In the genomic region with DNA sequence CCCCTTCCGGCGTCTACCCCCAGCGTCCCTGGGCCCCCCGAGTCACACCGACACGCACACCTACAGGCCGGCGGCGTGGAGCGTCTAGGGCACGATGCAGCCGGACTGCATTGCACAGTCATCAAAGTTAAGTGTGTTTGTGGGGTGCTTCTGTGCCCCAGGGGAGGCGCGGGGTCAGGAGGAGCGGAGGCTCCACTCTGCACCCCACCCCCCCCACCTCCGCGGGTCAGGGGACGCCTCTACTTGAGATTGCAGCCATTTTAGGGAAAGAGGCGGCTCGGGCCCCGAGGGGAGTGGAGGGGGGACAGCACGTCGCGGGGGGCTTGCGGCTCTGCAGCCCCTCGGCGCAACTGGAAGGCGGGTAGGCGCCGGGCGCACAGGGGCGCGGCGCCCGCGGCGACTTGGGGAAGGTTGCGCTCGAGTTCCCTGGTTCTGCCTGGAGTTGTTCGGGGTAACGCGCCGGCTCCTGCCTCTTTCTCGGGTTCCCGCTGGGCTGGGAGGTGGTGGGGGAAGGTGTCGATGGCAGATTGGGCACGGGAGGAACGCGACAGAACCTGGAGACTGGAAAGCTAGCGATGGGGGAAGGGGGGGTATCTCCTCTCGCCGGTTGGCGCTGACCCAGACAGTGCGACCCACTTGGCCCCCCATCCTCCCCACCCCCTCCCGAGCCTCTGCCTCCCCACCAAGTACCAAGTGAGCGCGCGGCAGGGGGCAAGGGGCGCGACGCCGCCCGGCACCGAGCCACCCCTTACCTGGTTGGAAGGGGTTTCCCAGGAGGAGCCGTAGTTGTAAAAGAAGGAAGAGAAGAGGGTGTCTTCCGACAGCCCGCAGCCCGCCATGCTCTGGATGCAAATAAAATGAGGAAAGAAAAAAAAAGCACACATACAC, we compare ENCODE assay signal across 8 cellular contexts.
DNase-seq lines count a peak whose midpoint lies in the region; TF ChIP-seq lines count a peak whose summit lies in the region.

No MANE protein-coding gene starts in this region.

- no peaks in the 10 kb centered on the region for H3K9me3 Mint-ChIP-seq in activated CD4-positive, alpha-beta T cell treated with anti-CD3 and anti-CD28 coated beads, Interleukin-2, amount 10 ng/mL, durations not matched to agents 24 days and 14 days
- no peaks in the 10 kb centered on the region for H3K9me3 Mint-ChIP-seq in activated CD4-positive, alpha-beta T cell treated with anti-CD3 and anti-CD28 coated beads, Interleukin-2, amount 10 ng/mL, durations not matched to agents 7 days and 5 days

- POLR2A ChIA-PET in activated CD4-positive, alpha-beta T cell treated with anti-CD3 and anti-CD28 coated beads, Interleukin-2, amount 10 ng/mL, durations not matched to agents 7 days and 5 days (lab: Charles Lee): no interaction called here

- intact Hi-C loops in activated CD4-positive, alpha-beta T cell treated with anti-CD3 and anti-CD28 coated beads, Interleukin-2, amount 10 ng/mL, durations not matched to agents 24 days and 14 days (cut with micrococcal nuclease): loop anchor here (2.0 to 10.0 kb wide), 5 partner anchors 83 to 1140 kb away; partner anchors contain the start of genes DHX15 and SEPSECS

- peak; percentile 63 for DNase-seq in activated CD4-positive, alpha-beta T cell treated with anti-CD3 and anti-CD28 coated beads, Interleukin-2, amount 10 ng/mL, durations not matched to agents 24 days and 14 days
- DNase-seq in activated CD4-positive, alpha-beta T cell treated with anti-CD3 and anti-CD28 coated beads, Interleukin-2, amount 50 U/mL, for 4 hours: no peak
- DNase-seq in activated CD4-positive, alpha-beta T cell treated with anti-CD3 and anti-CD28 coated beads, Interleukin-2, amount 10 ng/mL, durations not matched to agents 7 days and 5 days: no peak
- DNase-seq in fibroblast of mammary gland (ENCODE audit: low read depth): no peak
- peak; percentile 14 for DNase-seq in occipital lobe (lab: John Stamatoyannopoulos, UW)
- DNase-seq in A172 (ENCODE audit: low spot score): no peak
- no peak for DNase-seq in HT-29 (ENCODE audit: low spot score)
- DNase-seq in NCI-H2196 (lab: John Stamatoyannopoulos, UW; ENCODE audit: unreplicated experiment): no peak

- peak overlapping the region; percentile 46 for H3K4me3 ChIP-seq in fibroblast of mammary gland (ENCODE audit: control insufficient read depth, low read depth, low read length)

- CTCF ChIA-PET in activated CD4-positive, alpha-beta T cell treated with anti-CD3 and anti-CD28 coated beads, Interleukin-2, amount 10 ng/mL, durations not matched to agents 7 days and 5 days (lab: Charles Lee): no interaction called here

- no peak for TF ChIP-seq CTCF in fibroblast of mammary gland (conservative IDR thresholded peaks at IDR 0.05; ENCODE audit: control insufficient read depth, insufficient read depth, low read depth, low read length)

- peaks cover 1% of the 10 kb centered on the region for H3K36me3 Mint-ChIP-seq in activated CD4-positive, alpha-beta T cell treated with anti-CD3 and anti-CD28 coated beads, Interleukin-2, amount 10 ng/mL, durations not matched to agents 24 days and 14 days (ENCODE audit: low read depth)
- no peaks in the 10 kb centered on the region for H3K36me3 Mint-ChIP-seq in activated CD4-positive, alpha-beta T cell treated with anti-CD3 and anti-CD28 coated beads, Interleukin-2, amount 10 ng/mL, durations not matched to agents 7 days and 5 days (ENCODE audit: low read depth)

- peaks cover 73% of the 10 kb centered on the region for H3K27me3 Mint-ChIP-seq in activated CD4-positive, alpha-beta T cell treated with anti-CD3 and anti-CD28 coated beads, Interleukin-2, amount 10 ng/mL, durations not matched to agents 24 days and 14 days
- H3K27me3 Mint-ChIP-seq in activated CD4-positive, alpha-beta T cell treated with anti-CD3 and anti-CD28 coated beads, Interleukin-2, amount 10 ng/mL, durations not matched to agents 7 days and 5 days: peaks cover 82% of the 10 kb centered on the region

- peak overlapping the region; percentile 90 for H3K4me3 Mint-ChIP-seq in activated CD4-positive, alpha-beta T cell treated with anti-CD3 and anti-CD28 coated beads, Interleukin-2, amount 10 ng/mL, durations not matched to agents 24 days and 14 days
- H3K4me3 Mint-ChIP-seq in activated CD4-positive, alpha-beta T cell treated with anti-CD3 and anti-CD28 coated beads, Interleukin-2, amount 10 ng/mL, durations not matched to agents 7 days and 5 days: peak overlapping the region; percentile 81

- peak overlapping the region; percentile 87 for H3K27ac Mint-ChIP-seq in activated CD4-positive, alpha-beta T cell treated with anti-CD3 and anti-CD28 coated beads, Interleukin-2, amount 10 ng/mL, durations not matched to agents 24 days and 14 days
- H3K27ac Mint-ChIP-seq in activated CD4-positive, alpha-beta T cell treated with anti-CD3 and anti-CD28 coated beads, Interleukin-2, amount 10 ng/mL, durations not matched to agents 7 days and 5 days: no peak overlapping the region

- H3K4me1 Mint-ChIP-seq in activated CD4-positive, alpha-beta T cell treated with anti-CD3 and anti-CD28 coated beads, Interleukin-2, amount 10 ng/mL, durations not matched to agents 24 days and 14 days: peaks cover 28% of the 10 kb centered on the region
- peaks cover 40% of the 10 kb centered on the region for H3K4me1 Mint-ChIP-seq in activated CD4-positive, alpha-beta T cell treated with anti-CD3 and anti-CD28 coated beads, Interleukin-2, amount 10 ng/mL, durations not matched to agents 7 days and 5 days

Comparison
In these comparisons a context has a peak if more than half of its experiments do, and no peak if none do; other contexts are left out.
1. DNase-seq: peak in activated CD4-positive, alpha-beta T cell treated with anti-CD3 and anti-CD28 coated beads, Interleukin-2, amount 10 ng/mL, durations not matched to agents 24 days and 14 days (single experiment) and occipital lobe (single experiment); none in activated CD4-positive, alpha-beta T cell treated with anti-CD3 and anti-CD28 coated beads, Interleukin-2, amount 50 U/mL, for 4 hours (0 of 2), activated CD4-positive, alpha-beta T cell treated with anti-CD3 and anti-CD28 coated beads, Interleukin-2, amount 10 ng/mL, durations not matched to agents 7 days and 5 days (single experiment), fibroblast of mammary gland (single experiment), A172 (single experiment), HT-29 (single experiment) and NCI-H2196 (single experiment).